ENCODE assay signal across 27 cellular contexts in the genomic region with DNA sequence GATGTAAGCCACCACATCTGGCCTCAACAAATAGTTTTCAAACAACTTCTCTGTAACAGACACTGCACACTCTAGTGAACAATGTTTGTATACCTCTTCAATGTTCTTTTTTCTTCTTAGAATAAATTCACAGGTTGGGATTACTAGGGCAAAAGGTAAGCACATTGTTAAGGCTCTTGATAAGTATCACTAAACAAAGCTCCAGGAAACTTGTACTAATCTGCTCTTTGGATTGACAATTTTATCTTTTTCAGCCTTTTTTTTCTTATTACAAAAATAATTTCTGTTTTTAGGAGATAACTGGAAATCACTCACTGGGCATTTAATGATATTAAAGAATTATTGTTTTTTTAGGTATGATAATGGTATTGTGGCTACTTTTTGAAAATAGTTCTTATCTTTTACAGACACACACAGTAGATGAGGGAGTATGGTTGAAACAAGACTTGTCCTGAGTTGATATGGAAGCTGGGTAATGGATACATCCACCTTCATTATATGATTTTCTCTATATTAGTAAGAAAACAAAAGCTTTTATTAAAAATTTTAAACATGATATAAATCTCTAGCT.
"Had no signal": no experiment of that assay in that cellular context is flagged by ENCODE, and none has a peak within 500 bp of the region (broad histone marks: within the 10 kb centered on the region; RNA-seq: fewer than 3 reads in every experiment).

No MANE protein-coding gene starts in this region.

- H3K9me3 Mint-ChIP-seq: activated naive CD4-positive, alpha-beta T cell treated with anti-CD3 and anti-CD28 coated beads for 36 hours; activated naive CD8-positive, alpha-beta T cell treated with anti-CD3 and anti-CD28 coated beads for 36 hours; immature natural killer cell; natural killer cell treated with Interleukin-12 subunit alpha and Interleukin-12 subunit beta and Interleukin-15 and Interleukin-18, amount 100 ng/mL, for 72 hours; stimulated activated naive CD8-positive, alpha-beta T cell treated with anti-CD3 and anti-CD28 coated beads, Interleukin-15, Interleukin-2, amounts not matched to agents 100 ng/mL and 50 ng/mL, for 24 hours had no signal

- H3K27me3 ChIP-seq: adrenal gland, brain microvascular endothelial cell, foreskin keratinocyte, heart left ventricle, right lobe of liver had no signal

- H3K27me3 Mint-ChIP-seq: activated naive CD8-positive, alpha-beta T cell treated with anti-CD3 and anti-CD28 coated beads for 36 hours; natural killer cell treated with Interleukin-12 subunit alpha and Interleukin-12 subunit beta and Interleukin-15 and Interleukin-18, amount 100 ng/mL, for 72 hours; stimulated activated naive CD8-positive, alpha-beta T cell treated with anti-CD3 and anti-CD28 coated beads, Interleukin-15, Interleukin-2, amounts not matched to agents 100 ng/mL and 50 ng/mL, for 24 hours had no signal

- H3K27ac Mint-ChIP-seq: activated naive CD4-positive, alpha-beta T cell treated with anti-CD3 and anti-CD28 coated beads for 36 hours; activated naive CD8-positive, alpha-beta T cell treated with anti-CD3 and anti-CD28 coated beads for 36 hours; immature natural killer cell; natural killer cell treated with Interleukin-12 subunit alpha and Interleukin-12 subunit beta and Interleukin-15 and Interleukin-18, amount 100 ng/mL, for 72 hours; stimulated activated naive CD8-positive, alpha-beta T cell treated with anti-CD3 and anti-CD28 coated beads, Interleukin-15, Interleukin-2, amounts not matched to agents 100 ng/mL and 50 ng/mL, for 24 hours had no signal

- H3K4me3 ChIP-seq: adrenal gland, heart left ventricle, lower lobe of right lung, right lobe of liver had no signal

- H3K4me3 Mint-ChIP-seq: activated naive CD4-positive, alpha-beta T cell treated with anti-CD3 and anti-CD28 coated beads for 36 hours; activated naive CD8-positive, alpha-beta T cell treated with anti-CD3 and anti-CD28 coated beads for 36 hours; immature natural killer cell; natural killer cell treated with Interleukin-12 subunit alpha and Interleukin-12 subunit beta and Interleukin-15 and Interleukin-18, amount 100 ng/mL, for 72 hours; stimulated activated naive CD8-positive, alpha-beta T cell treated with anti-CD3 and anti-CD28 coated beads, Interleukin-15, Interleukin-2, amounts not matched to agents 100 ng/mL and 50 ng/mL, for 24 hours had no signal

- H3K4me1 Mint-ChIP-seq: activated naive CD8-positive, alpha-beta T cell treated with anti-CD3 and anti-CD28 coated beads for 36 hours; immature natural killer cell had no signal

- FAIRE-seq: endothelial cell of umbilical vein, kidney had no signal

- H3K36me3 Mint-ChIP-seq: activated naive CD8-positive, alpha-beta T cell treated with anti-CD3 and anti-CD28 coated beads for 36 hours; immature natural killer cell; natural killer cell treated with Interleukin-12 subunit alpha and Interleukin-12 subunit beta and Interleukin-15 and Interleukin-18, amount 100 ng/mL, for 72 hours had no signal

- ATAC-seq: esophagus mucosa; foreskin keratinocyte; heart left ventricle; lower lobe of right lung; natural killer cell treated with Interleukin-12 subunit alpha and Interleukin-12 subunit beta and Interleukin-15 and Interleukin-18, amount 100 ng/mL, for 72 hours; right lobe of liver had no signal

- H3K36me3 ChIP-seq: adrenal gland, brain microvascular endothelial cell, heart left ventricle, lower lobe of right lung, right lobe of liver had no signal

- H3K9me3 ChIP-seq: adrenal gland, heart left ventricle, lower lobe of right lung, right lobe of liver had no signal

- H3K27ac ChIP-seq: adrenal gland, foreskin keratinocyte, right lobe of liver had no signal

- DNase-seq: activated CD4-positive, alpha-beta T cell treated with anti-CD3 and anti-CD28 coated beads for 4 hours; activated CD4-positive, alpha-beta T cell treated with anti-CD3 and anti-CD28 coated beads, Interleukin-2, amount 50 U/mL, for 4 hours; activated CD4-positive, CD25-positive, alpha-beta regulatory T cell; activated CD8-positive, alpha-beta memory T cell treated with anti-CD3 and anti-CD28 coated beads for 24 hours; activated effector memory CD4-positive, alpha-beta T cell treated with anti-CD3 and anti-CD28 coated beads, Interleukin-2, amount 50 U/mL, for 16 hours; activated naive CD4-positive, alpha-beta T cell treated with anti-CD3 and anti-CD28 coated beads for 36 hours; activated naive CD8-positive, alpha-beta T cell treated with anti-CD3 and anti-CD28 coated beads for 36 hours; adrenal gland; aorta; brain microvascular endothelial cell; caudate nucleus; foreskin keratinocyte; hypothalamus; immature natural killer cell; kidney; lower lobe of right lung; mesenchymal stem cell; posterior cingulate gyrus; right lobe of liver; stimulated activated CD4-positive, alpha-beta T cell treated with anti-CD3 and anti-CD28 coated beads, Interleukin-12 subunit alpha, Interleukin-12 subunit beta, amount 100 ng/mL, for 4 hours; stimulated activated CD4-positive, alpha-beta T cell treated with anti-CD3 and anti-CD28 coated beads, Interleukin-4, amount 100 ng/mL, for 1 hour; T-helper 2 cell had no signal
